In genomic region chr11:75350122-75350742, GRCh38 we compare ENCODE assay signal across 10 cellular contexts. TPM values are rescaled to one million over a fixed set of nuclear protein-coding genes. Genes with fewer than 3 reads are reported as not detected.
A peak's percentile ranks its signal among the peaks of the same experiment; 100 is the strongest.
DNase-seq lines count a peak whose midpoint lies in the region; ATAC-seq and TF ChIP-seq lines count a peak whose summit lies in the region.
"Had no signal": no experiment of that assay in that cellular context is flagged by ENCODE, and none has a peak within 500 bp of the region (broad histone marks: within the 10 kb centered on the region; RNA-seq: fewer than 3 reads in every experiment).

No MANE protein-coding gene starts in this region.

- H3K36me3 Mint-ChIP-seq in naive B cell, result peaks cover 0 to 7% of the 10 kb centered on the region in 2 donors

- H3K9me3 ChIP-seq in left ventricle myocardium inferior (replicated peaks), result no peaks in the 10 kb centered on the region
- H3K9me3 ChIP-seq in colonic mucosa, result no peaks in the 10 kb centered on the region

- DNase-seq in left ventricle myocardium inferior (no peak), Right ventricle myocardium superior (no peak), colonic mucosa (no peak), naive B cell (no peak), NCI-H226 (no peak), NCI-H1417 (lab: John Stamatoyannopoulos, UW) (no peak)
- no peak for DNase-seq in stimulated activated CD4-positive, alpha-beta T cell treated with anti-CD3 and anti-CD28 coated beads, Interleukin-4, amount 100 ng/mL, for 4 hours
- DNase-seq: DMS79, NCI-H2107 had no signal

- H3K4me3 ChIP-seq in left ventricle myocardium inferior, result peak overlapping the region; percentile 88
- peak overlapping the region; percentile 65 for H3K4me3 ChIP-seq in colonic mucosa

- no peaks in the 10 kb centered on the region for H3K9me3 Mint-ChIP-seq in naive B cell

- intact Hi-C loops in left ventricle myocardium inferior (cut with micrococcal nuclease), result no loop called here
- intact Hi-C loops in Right ventricle myocardium superior (cut with DNase I), result no loop called here
- intact Hi-C loops in colonic mucosa (cut with DNase I), result no loop called here

- peak overlapping the region; percentile 85 to 96 for H3K9ac ChIP-seq in colonic mucosa (ENCODE audit: low read depth in 2 of 2, low read length in 2 of 2)

- peak overlapping the region; percentile 48 to 86 (median 76) for H3K4me3 Mint-ChIP-seq in naive B cell

- H3K27me3 ChIP-seq in left ventricle myocardium inferior (ENCODE audit: low read depth) (no peaks in the 10 kb centered on the region), colonic mucosa (no peaks in the 10 kb centered on the region)

- peaks cover 72% of the 10 kb centered on the region for H3K4me1 ChIP-seq in left ventricle myocardium inferior
- H3K4me1 ChIP-seq in colonic mucosa, result peaks cover 29% of the 10 kb centered on the region

- H3K27ac ChIP-seq in left ventricle myocardium inferior (replicated peaks) (peak overlapping the region; percentile 94), colonic mucosa (peak overlapping the region; percentile 85)

- no peaks in the 10 kb centered on the region for H3K36me3 ChIP-seq in left ventricle myocardium inferior
- no peaks in the 10 kb centered on the region for H3K36me3 ChIP-seq in colonic mucosa

- peaks cover 0 to 38% (median 8%) of the 10 kb centered on the region in 3 donors for H3K27me3 Mint-ChIP-seq in naive B cell

- H3K27ac Mint-ChIP-seq in naive B cell, result peak overlapping the region in 4 of 6 donors; percentile 1 to 93 (median 66)

- no peak for TF ChIP-seq CTCF in left ventricle myocardium inferior (IDR thresholded peaks at IDR 0.05; ENCODE audit: borderline replicate concordance)
- no peak for TF ChIP-seq CTCF in colonic mucosa (IDR thresholded peaks at IDR 0.05)

- ATAC-seq in Right ventricle myocardium superior (ENCODE audit: poor library complexity), result no peak
- ATAC-seq in naive B cell (ENCODE audit: low read depth in 2 of 2), result no peak
- no peak for ATAC-seq in GM21447 (IDR thresholded peaks at IDR 0.05; ENCODE audit: unreplicated experiment)

- peaks cover 29 to 46% (median 35%) of the 10 kb centered on the region in 3 donors for H3K4me1 Mint-ChIP-seq in naive B cell

RNA-seq across cellular contexts. Expression of gene ARRB1, which starts 1.2 kb away (rescaled TPM):
- 25.9 TPM for total RNA-seq in left ventricle myocardium inferior
- 24.6 TPM for total RNA-seq in Right ventricle myocardium superior
- total RNA-seq in colonic mucosa, result 10 to 100 TPM; 70.3 to 73.4 TPM
- 1 to 10 TPM in 1 of 6 donors, under 1 TPM in 4, not detected in 1; 0.42 to 1.2 (median 0.61) TPM for polyA plus RNA-seq in naive B cell (ENCODE audit: low read depth in 6 of 6)

RNA-seq across cellular contexts. Expression of gene RPS3, which starts 49.1 kb away (rescaled TPM):
- 864 TPM for total RNA-seq in left ventricle myocardium inferior
- total RNA-seq in Right ventricle myocardium superior, result 827 TPM
- 1,000 to 10,000 TPM; 2,133 to 2,596 TPM for total RNA-seq in colonic mucosa
- 1,000 to 10,000 TPM; 3,862 to 5,214 (median 4,183) TPM for polyA plus RNA-seq in naive B cell (ENCODE audit: low read depth in 6 of 6)
